Comparison of ENCODE assay signal across 9 cellular contexts in the genomic region with DNA sequence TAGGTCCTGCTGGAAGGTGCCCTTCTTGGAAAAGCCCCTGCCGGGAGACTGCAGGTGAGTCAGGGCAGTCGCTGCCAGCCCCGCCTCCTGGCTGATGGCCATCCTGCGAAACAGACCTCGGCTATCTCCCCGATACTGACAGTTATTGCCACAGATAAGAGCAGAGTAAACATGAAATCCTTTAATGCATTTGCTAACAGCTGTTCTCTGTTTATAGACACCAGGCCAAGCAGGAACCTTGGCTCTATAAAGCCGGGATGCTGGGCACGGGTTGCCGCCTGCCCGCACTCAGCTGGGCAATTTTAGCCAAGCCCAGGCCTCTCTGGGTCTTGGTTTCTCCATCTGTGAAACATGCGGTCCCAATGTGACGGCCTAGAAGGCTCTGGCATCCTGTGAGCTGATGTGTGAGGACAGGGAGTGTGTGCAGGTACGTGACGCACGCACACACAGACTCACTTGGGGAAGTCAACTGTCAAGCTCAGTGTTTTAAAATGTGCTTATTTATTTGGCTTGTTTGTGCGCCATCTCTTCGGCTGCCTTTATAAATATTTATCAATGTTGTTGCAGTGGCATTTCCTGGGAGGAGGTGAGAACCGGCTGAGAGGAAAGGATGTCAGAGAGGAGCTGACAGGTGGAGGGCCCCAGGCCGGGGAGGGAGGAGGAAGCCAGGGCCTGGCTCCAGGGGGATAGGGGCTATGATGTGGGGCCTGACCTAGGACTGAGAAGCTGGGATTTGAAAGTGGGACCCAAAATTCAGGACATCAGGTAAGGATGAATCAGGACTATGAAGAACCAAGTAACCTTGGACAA. TPM values are rescaled to one million over a fixed set of nuclear protein-coding genes. Genes with fewer than 3 reads are reported as not detected.
DNase-seq lines count a peak whose midpoint lies in the region; TF ChIP-seq lines count a peak whose summit lies in the region.
"Had no signal": no experiment of that assay in that cellular context is flagged by ENCODE, and none has a peak within 500 bp of the region (broad histone marks: within the 10 kb centered on the region; RNA-seq: fewer than 3 reads in every experiment).

No MANE protein-coding gene starts in this region.

- CTCF ChIA-PET in activated CD4-positive, alpha-beta memory T cell treated with anti-CD3 and anti-CD28 coated beads for 36 hours (lab: Charles Lee) = no interaction called here

- no peaks in the 10 kb centered on the region for H3K4me1 ChIP-seq in spleen

- no peak overlapping the region for H3K27ac ChIP-seq in spleen

- TF ChIP-seq CTCF in epithelial cell of esophagus (IDR thresholded peaks at IDR 0.05; ENCODE audit: insufficient read depth, low read depth, low read length, missing control alignments) (no peak), spleen (IDR thresholded peaks at IDR 0.05 in 8 of 11, conservative IDR thresholded peaks at IDR 0.05 in 3 of 11) (no peak)

- H3K27me3 ChIP-seq in spleen (replicated peaks in 1 of 7) = peaks cover 0 to 24% (median 0%) of the 10 kb centered on the region in 7 donors

- peaks cover 0 to 6% (median 0%) of the 10 kb centered on the region in 8 donors for H3K9me3 ChIP-seq in spleen

- DNase-seq in M059J (ENCODE audit: low read depth) (peak; percentile 41), NCI-H510A (lab: John Stamatoyannopoulos, UW) (peak; percentile 76), epithelial cell of esophagus (ENCODE audit: low read depth) (peak; percentile 64), spleen (peak; percentile 27), SIG-M5 treated with dmso at 0.1 percent for 504 hours (lab: John Stamatoyannopoulos, UW; ENCODE audit: unreplicated experiment) (no peak), activated gamma-delta T cell treated with Interleukin-2 at 50 U/mL for 16 hours (no peak)
- no peak for DNase-seq in activated CD4-positive, alpha-beta memory T cell treated with anti-CD3 and anti-CD28 coated beads for 36 hours
- DNase-seq: activated naive CD4-positive, alpha-beta T cell treated with anti-CD3 and anti-CD28 coated beads, Interleukin-2, amount 10 ng/mL, durations not matched to agents 7 days and 5 days had no signal

- intact Hi-C loops in spleen (cut with DNase I; ENCODE audit: low total_unique reads) = no loop called here
- intact Hi-C loops in activated CD4-positive, alpha-beta memory T cell treated with anti-CD3 and anti-CD28 coated beads for 36 hours (cut with micrococcal nuclease) = no loop called here

- no peak overlapping the region for H3K27ac Mint-ChIP-seq in activated CD4-positive, alpha-beta memory T cell treated with anti-CD3 and anti-CD28 coated beads for 36 hours
- H3K27ac Mint-ChIP-seq: activated naive CD4-positive, alpha-beta T cell treated with anti-CD3 and anti-CD28 coated beads, Interleukin-2, amount 10 ng/mL, durations not matched to agents 7 days and 5 days had no signal

- POLR2A ChIA-PET in activated CD4-positive, alpha-beta memory T cell treated with anti-CD3 and anti-CD28 coated beads for 36 hours (lab: Charles Lee) = no interaction called here

- 69 to 79% (median 72%) methylated on average over 13 to 19 of the region's 19 CpGs for WGBS in spleen, 5 donors

- no peaks in the 10 kb centered on the region for H3K4me1 Mint-ChIP-seq in activated CD4-positive, alpha-beta memory T cell treated with anti-CD3 and anti-CD28 coated beads for 36 hours (ENCODE audit: low read depth)
- H3K4me1 Mint-ChIP-seq: activated naive CD4-positive, alpha-beta T cell treated with anti-CD3 and anti-CD28 coated beads, Interleukin-2, amount 10 ng/mL, durations not matched to agents 7 days and 5 days had no signal

- no peaks in the 10 kb centered on the region for H3K36me3 ChIP-seq in spleen

- H3K4me3 Mint-ChIP-seq in activated CD4-positive, alpha-beta memory T cell treated with anti-CD3 and anti-CD28 coated beads for 36 hours = no peak overlapping the region
- H3K4me3 Mint-ChIP-seq: activated naive CD4-positive, alpha-beta T cell treated with anti-CD3 and anti-CD28 coated beads, Interleukin-2, amount 10 ng/mL, durations not matched to agents 7 days and 5 days had no signal

- peaks cover 9% of the 10 kb centered on the region for H3K27me3 Mint-ChIP-seq in activated CD4-positive, alpha-beta memory T cell treated with anti-CD3 and anti-CD28 coated beads for 36 hours

- H3K4me3 ChIP-seq in epithelial cell of esophagus (ENCODE audit: low read length) = no peak overlapping the region
- H3K4me3 ChIP-seq in spleen = no peak overlapping the region

- H3K9me3 Mint-ChIP-seq in activated CD4-positive, alpha-beta memory T cell treated with anti-CD3 and anti-CD28 coated beads for 36 hours = peaks cover 4% of the 10 kb centered on the region

- H3K36me3 Mint-ChIP-seq in activated CD4-positive, alpha-beta memory T cell treated with anti-CD3 and anti-CD28 coated beads for 36 hours = no peaks in the 10 kb centered on the region
- H3K36me3 Mint-ChIP-seq: activated naive CD4-positive, alpha-beta T cell treated with anti-CD3 and anti-CD28 coated beads, Interleukin-2, amount 10 ng/mL, durations not matched to agents 7 days and 5 days had no signal

- TF ChIP-seq POLR2A in spleen (IDR thresholded peaks at IDR 0.05) = no peak

RNA-seq across cellular contexts. Expression of gene PRR23E, which starts 50.8 kb away (rescaled TPM):
- not detected in 2 replicates for total RNA-seq in M059J (2014; rRNA removed; shearing (Covaris generic))
- total RNA-seq in spleen = not detected
- not detected for polyA plus RNA-seq in spleen
- not detected for total RNA-seq in activated CD4-positive, alpha-beta memory T cell treated with anti-CD3 and anti-CD28 coated beads for 36 hours
- total RNA-seq: HT1080 had no signal

Comparison
In these comparisons a context has a peak if more than half of its experiments do, and no peak if none do; other contexts are left out.
1. DNase-seq: peak in M059J (single experiment), NCI-H510A (single experiment), epithelial cell of esophagus (single experiment) and spleen (single experiment); none in activated CD4-positive, alpha-beta memory T cell treated with anti-CD3 and anti-CD28 coated beads for 36 hours (single experiment), SIG-M5 treated with dmso at 0.1 percent for 504 hours (single experiment) and activated gamma-delta T cell treated with Interleukin-2 at 50 U/mL for 16 hours (single experiment).